8 cellular contexts compared by ENCODE assay signal in genomic region chr4:84497835-84498202, GRCh38. TPM values are rescaled to one million over a fixed set of nuclear protein-coding genes. Genes with fewer than 3 reads are reported as not detected.
DNase-seq lines count a peak whose midpoint lies in the region; TF ChIP-seq lines count a peak whose summit lies in the region.

No MANE protein-coding gene starts in this region.

- no peaks in the 10 kb centered on the region for H3K4me1 Mint-ChIP-seq in Caco-2 (ENCODE audit: low read depth, unreplicated experiment)

- TF ChIP-seq CTCF in AG04450 (IDR thresholded peaks at IDR 0.05; ENCODE audit: low read depth, low read length) = no peak
- no peak for TF ChIP-seq CTCF in epithelial cell of proximal tubule (conservative IDR thresholded peaks at IDR 0.05; ENCODE audit: low read depth, low read length)
- TF ChIP-seq CTCF in neutrophil (IDR thresholded peaks at IDR 0.05) = no peak
- no peak for TF ChIP-seq CTCF in Caco-2 (IDR thresholded peaks at IDR 0.05; ENCODE audit: insufficient read depth in 1 of 2, low read depth in 1 of 2, low read length in 1 of 2, severe bottlenecking in 1 of 2, unreplicated experiment in 1 of 2)

- intact Hi-C loops in Caco-2 (cut with micrococcal nuclease; ENCODE audit: unreplicated experiment) = no loop called here

- H3K4me3 Mint-ChIP-seq in Caco-2 (ENCODE audit: unreplicated experiment) = no peak overlapping the region

- POLR2A ChIA-PET in AG04450 (lab: Yijun Ruan, JAX) (no interaction called here), Caco-2 (lab: Charles Lee) (no interaction called here)

- H3K4me3 ChIP-seq in AG04450 (ENCODE audit: low read depth, low read length) (peak overlapping the region; percentile 50), MG63 (peak overlapping the region; percentile 67), epithelial cell of proximal tubule (ENCODE audit: low read depth, low read length) (peak overlapping the region; percentile 23), neutrophil (ENCODE audit: low read depth in 1 of 2, low read length in 1 of 2) (peak overlapping the region; percentile 23 to 39), Caco-2 (ENCODE audit: low read depth, low read length) (no peak overlapping the region; the same call in 1 of the 2 replicates)

- H3K36me3 Mint-ChIP-seq in Caco-2 (ENCODE audit: insufficient read depth, unreplicated experiment) = no peaks in the 10 kb centered on the region

- H3K9me3 Mint-ChIP-seq in Caco-2 (ENCODE audit: unreplicated experiment) = no peaks in the 10 kb centered on the region

- H3K27me3 Mint-ChIP-seq in Caco-2 (ENCODE audit: insufficient read depth, unreplicated experiment) = peaks cover 10% of the 10 kb centered on the region

- H3K36me3 ChIP-seq in MG63 (peaks cover 5% of the 10 kb centered on the region; the same call in 1 of the 2 replicates), neutrophil (no peaks in the 10 kb centered on the region), Caco-2 (ENCODE audit: control insufficient read depth, insufficient read depth, low read length) (no peaks in the 10 kb centered on the region)

- peaks cover 10 to 35% of the 10 kb centered on the region in 2 experiments for H3K4me1 ChIP-seq in neutrophil (ENCODE audit: control insufficient read depth in 1 of 2, insufficient read depth in 1 of 2, low read depth in 1 of 2, low read length in 1 of 2)
- no peaks in the 10 kb centered on the region for H3K4me1 ChIP-seq in Caco-2

- no peak for DNase-seq in AG04450 (ENCODE audit: low read depth, low spot score)
- no peak for DNase-seq in MG63
- DNase-seq in epithelial cell of proximal tubule (ENCODE audit: low read depth) = no peak
- DNase-seq in Caco-2 = no peak
- no peak for DNase-seq in islet precursor cell
- no peak for DNase-seq in NCI-H146 treated with DMSO at 0.1 percent for 48 hours (lab: John Stamatoyannopoulos, UW; ENCODE audit: unreplicated experiment)
- DNase-seq in D341Med (ENCODE audit: low spot score) = no peak

- H3K27me3 ChIP-seq in AG04450 (ENCODE audit: control insufficient read depth, insufficient read depth, low read length) (peaks cover 89% of the 10 kb centered on the region), MG63 (no peaks in the 10 kb centered on the region), neutrophil (peaks cover 100% of the 10 kb centered on the region), Caco-2 (replicated peaks; ENCODE audit: control insufficient read depth, insufficient read depth, low read length) (no peaks in the 10 kb centered on the region; the same call in 1 of the 2 replicates)

- no peak overlapping the region for H3K27ac Mint-ChIP-seq in Caco-2 (ENCODE audit: unreplicated experiment)

- BruUV-seq in Caco-2 (replicated peaks; lab: Mats Ljungman, UMichigan) = no TSS peak

- CTCF ChIA-PET in AG04450 (lab: Charles Lee) = no interaction called here
- CTCF ChIA-PET in Caco-2 (lab: Charles Lee) = no interaction called here

- no peak overlapping the region for H3K27ac ChIP-seq in AG04450 (ENCODE audit: low read depth, low read length)
- H3K27ac ChIP-seq in neutrophil = no peak overlapping the region

- H3K9me3 ChIP-seq in AG04450 (ENCODE audit: control insufficient read depth, insufficient read depth, low read length) = peaks cover 38% of the 10 kb centered on the region
- H3K9me3 ChIP-seq in MG63 = no peaks in the 10 kb centered on the region
- no peaks in the 10 kb centered on the region for H3K9me3 ChIP-seq in neutrophil
- no peaks in the 10 kb centered on the region for H3K9me3 ChIP-seq in Caco-2

RNA-seq across cellular contexts. Expression of gene NKX6-1, which starts 1.3 kb away (rescaled TPM):
- 0.05 and 0.07 TPM in 2 replicates for polyA plus RNA-seq in AG04450 (2011; rRNA removed)
- not detected in 2 replicates for polyA minus RNA-seq in AG04450 (2011; rRNA and poly(A)+ RNA removed)
- total RNA-seq in MG63 (2014; rRNA removed; shearing (Covaris generic); ENCODE audit: low replicate concordance) = 0.52 and 2.6 TPM in 2 replicates
- not detected in 2 replicates for total RNA-seq in epithelial cell of proximal tubule
- 0.14 TPM in 1 of 2 replicates, not detected in the other for total RNA-seq in Caco-2 (2022)
